In the genomic region with DNA sequence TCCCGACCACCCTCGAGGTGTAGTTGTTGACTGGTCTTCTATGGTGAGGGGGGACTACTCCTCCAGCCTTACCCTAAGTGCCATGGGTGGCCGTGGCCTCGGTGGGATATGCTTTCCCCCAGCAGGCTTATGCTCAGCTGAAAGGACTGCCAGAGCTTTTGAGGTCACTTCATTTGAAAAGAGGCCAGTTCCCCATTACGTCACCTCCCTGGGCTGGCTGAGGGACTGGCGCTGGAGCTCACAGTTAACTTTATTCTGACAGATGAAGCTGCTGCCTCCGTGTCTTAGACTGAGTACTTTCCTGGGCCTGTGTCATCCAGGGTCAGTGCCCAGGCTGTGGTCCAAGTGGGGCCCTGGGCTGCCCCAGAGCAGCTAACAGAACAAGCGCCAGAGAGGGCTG, we compare ENCODE assay signal across 15 cellular contexts. TPM values are rescaled to one million over a fixed set of nuclear protein-coding genes. Genes with fewer than 3 reads are reported as not detected.
DNase-seq lines count a peak whose midpoint lies in the region; ATAC-seq and TF ChIP-seq lines count a peak whose summit lies in the region.
"Had no signal": no experiment of that assay in that cellular context is flagged by ENCODE, and none has a peak within 500 bp of the region (broad histone marks: within the 10 kb centered on the region; RNA-seq: fewer than 3 reads in every experiment).

No MANE protein-coding gene starts in this region.

- H3K9me3 Mint-ChIP-seq in neural crest cell (no peaks in the 10 kb centered on the region), T-cell (no peaks in the 10 kb centered on the region)
- H3K9me3 Mint-ChIP-seq in activated naive CD8-positive, alpha-beta T cell treated with anti-CD3 and anti-CD28 coated beads for 36 hours = no peaks in the 10 kb centered on the region
- H3K9me3 Mint-ChIP-seq: mesothelial cell of epicardium; T-helper 2 cell treated with Interferon-gamma antibody and Interleukin-4, amounts not matched to agents 5 μg/mL and 100 μg/mL, for 36 hours had no signal

- TF ChIP-seq CTCF in neural crest cell (conservative IDR thresholded peaks at IDR 0.05) = no peak

- POLR2A ChIA-PET in T-cell (lab: Charles Lee) = no interaction called here

- H3K27me3 Mint-ChIP-seq in neural crest cell (ENCODE audit: low read depth) (no peaks in the 10 kb centered on the region), T-cell (no peaks in the 10 kb centered on the region)
- H3K27me3 Mint-ChIP-seq in activated naive CD8-positive, alpha-beta T cell treated with anti-CD3 and anti-CD28 coated beads for 36 hours = no peaks in the 10 kb centered on the region

- CTCF ChIA-PET in T-cell (lab: Charles Lee) = no interaction called here

- ATAC-seq in GM21717 (IDR thresholded peaks at IDR 0.05; ENCODE audit: unreplicated experiment) (no peak), T-cell (replicated peaks in 1 of 4) (no peak)
- ATAC-seq: A549; stimulated activated naive CD8-positive, alpha-beta T cell treated with anti-CD3 and anti-CD28 coated beads, Interleukin-15, Interleukin-2, amounts not matched to agents 100 U/mL and 50 U/mL, for 24 hours had no signal

- H3K27me3 ChIP-seq in SJCRH30 (peaks cover 8% of the 10 kb centered on the region; the same call in 1 of the 2 replicates), H7 (ENCODE audit: control insufficient read depth, insufficient read depth, low read length) (no peaks in the 10 kb centered on the region)
- H3K27me3 ChIP-seq: breast epithelium had no signal

- peak; percentile 82 for DNase-seq in AG08396 (ENCODE audit: low spot score)
- peak; percentile 57 to 59 for DNase-seq in SJCRH30
- peak; percentile 24 for DNase-seq in globus pallidus (ENCODE audit: low spot score)
- no peak for DNase-seq in neural crest cell (ENCODE audit: low read depth, low spot score)
- DNase-seq in activated naive CD8-positive, alpha-beta T cell treated with anti-CD3 and anti-CD28 coated beads for 36 hours = no peak
- DNase-seq in H7 = no peak
- DNase-seq in T-cell = no peak
- DNase-seq: NCI-H1092; stimulated activated CD4-positive, alpha-beta T cell treated with anti-CD3 and anti-CD28 coated beads, Interleukin-15, amount 100 ng/mL, for 24 hours; stimulated activated naive CD8-positive, alpha-beta T cell treated with anti-CD3 and anti-CD28 coated beads, Interleukin-15, Interleukin-2, amounts not matched to agents 100 U/mL and 50 U/mL, for 24 hours had no signal

- no peaks in the 10 kb centered on the region for H3K36me3 ChIP-seq in SJCRH30
- H3K36me3 ChIP-seq in H7 (replicated peaks; ENCODE audit: control insufficient read depth, insufficient read depth, low read length) = no peaks in the 10 kb centered on the region
- H3K36me3 ChIP-seq: breast epithelium had no signal

- H3K4me3 Mint-ChIP-seq in neural crest cell = no peak overlapping the region
- no peak overlapping the region for H3K4me3 Mint-ChIP-seq in activated naive CD8-positive, alpha-beta T cell treated with anti-CD3 and anti-CD28 coated beads for 36 hours
- H3K4me3 Mint-ChIP-seq in T-cell = no peak overlapping the region
- H3K4me3 Mint-ChIP-seq: mesothelial cell of epicardium; T-helper 2 cell treated with Interferon-gamma antibody and Interleukin-4, amounts not matched to agents 5 μg/mL and 100 μg/mL, for 36 hours had no signal

- peaks cover 29% of the 10 kb centered on the region for H3K4me1 Mint-ChIP-seq in neural crest cell
- H3K4me1 Mint-ChIP-seq in activated naive CD8-positive, alpha-beta T cell treated with anti-CD3 and anti-CD28 coated beads for 36 hours = peaks cover 11% of the 10 kb centered on the region
- peaks cover 10 to 16% (median 16%) of the 10 kb centered on the region in 3 donors for H3K4me1 Mint-ChIP-seq in T-cell

- H3K4me3 ChIP-seq in SJCRH30 = no peak overlapping the region
- no peak overlapping the region for H3K4me3 ChIP-seq in H7 (ENCODE audit: insufficient read depth, low read depth, low read length)
- H3K4me3 ChIP-seq: A549, breast epithelium had no signal

- no peaks in the 10 kb centered on the region for H3K36me3 Mint-ChIP-seq in neural crest cell (ENCODE audit: low read depth)
- no peaks in the 10 kb centered on the region for H3K36me3 Mint-ChIP-seq in activated naive CD8-positive, alpha-beta T cell treated with anti-CD3 and anti-CD28 coated beads for 36 hours
- H3K36me3 Mint-ChIP-seq in T-cell = no peaks in the 10 kb centered on the region
- H3K36me3 Mint-ChIP-seq: mesothelial cell of epicardium had no signal

- H3K4me1 ChIP-seq in SJCRH30 = peaks cover 19% of the 10 kb centered on the region
- H3K4me1 ChIP-seq: A549, breast epithelium had no signal

- no peaks in the 10 kb centered on the region for H3K9me3 ChIP-seq in SJCRH30 (replicated peaks)
- H3K9me3 ChIP-seq: A549, breast epithelium had no signal

- H3K27ac Mint-ChIP-seq in neural crest cell (ENCODE audit: unreplicated experiment) = peak overlapping the region; percentile 62
- no peak overlapping the region for H3K27ac Mint-ChIP-seq in activated naive CD8-positive, alpha-beta T cell treated with anti-CD3 and anti-CD28 coated beads for 36 hours
- H3K27ac Mint-ChIP-seq in T-cell = no peak overlapping the region
- H3K27ac Mint-ChIP-seq: mesothelial cell of epicardium; T-helper 2 cell treated with Interferon-gamma antibody and Interleukin-4, amounts not matched to agents 5 μg/mL and 100 μg/mL, for 36 hours had no signal

- no peak overlapping the region for H3K27ac ChIP-seq in SJCRH30
- H3K27ac ChIP-seq: A549, breast epithelium had no signal

RNA-seq across cellular contexts. Expression of a gene that starts 42.8 kb away (rescaled TPM):
- total RNA-seq in SJCRH30 (2014; rRNA removed; shearing (Covaris generic)) = 24.2 and 31.0 TPM in 2 replicates
- total RNA-seq in neural crest cell (61.6 and 65.4 TPM in 2 replicates), T-cell (100 to 1,000 TPM in 4 of 5 donors, 10 to 100 TPM in 1; 92.0 to 175 (median 160) TPM)
- total RNA-seq in activated naive CD8-positive, alpha-beta T cell treated with anti-CD3 and anti-CD28 coated beads for 36 hours = 10 to 100 TPM; 27.5 to 30.0 TPM
- 38.0 and 57.6 TPM in 2 replicates for total RNA-seq in H7 (2014; rRNA removed; shearing (Covaris generic))

RNA-seq across cellular contexts. Expression of a gene that starts 48.5 kb away (rescaled TPM):
- total RNA-seq in SJCRH30 (2014; rRNA removed; shearing (Covaris generic)) = 0.10 TPM in 1 of 2 replicates, not detected in the other
- total RNA-seq in neural crest cell (4.0 and 4.3 TPM in 2 replicates), T-cell (under 1 TPM in 1 of 5 donors, not detected in 4; 0.06 TPM)
- total RNA-seq in activated naive CD8-positive, alpha-beta T cell treated with anti-CD3 and anti-CD28 coated beads for 36 hours = under 1 TPM in 1 of 2 experiments, not detected in 1; 0.44 TPM
- 0.69 and 2.1 TPM in 2 replicates for total RNA-seq in H7 (2014; rRNA removed; shearing (Covaris generic))

Comparison
In these comparisons a context has a peak if more than half of its experiments do, and no peak if none do; other contexts are left out.
1. DNase-seq: peak in AG08396 (single experiment), SJCRH30 (2 of 2) and globus pallidus (single experiment); none in neural crest cell (single experiment), activated naive CD8-positive, alpha-beta T cell treated with anti-CD3 and anti-CD28 coated beads for 36 hours (single experiment), H7 (single experiment) and T-cell (0 of 34).